Comparison of ENCODE assay signal across 12 cellular contexts in the genomic region with DNA sequence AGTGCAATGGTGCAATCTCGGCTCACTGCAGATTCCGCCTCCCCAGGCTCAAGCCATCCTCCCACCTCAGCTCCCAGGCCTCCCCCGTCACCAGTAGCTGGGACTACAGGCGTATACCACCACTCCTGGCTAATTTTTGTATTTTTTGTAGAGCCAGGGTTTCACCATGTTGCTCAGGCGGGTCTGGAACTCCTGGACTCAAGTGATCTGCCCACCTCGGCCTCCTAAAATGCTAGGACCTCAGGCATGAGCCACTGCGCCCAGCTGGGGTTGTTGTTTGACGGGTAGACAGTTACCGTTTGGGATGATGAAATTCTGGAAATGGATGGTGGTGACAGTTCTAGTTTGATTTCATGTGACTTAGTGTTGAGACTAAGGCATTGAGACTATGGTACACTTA. TPM values are rescaled to one million over a fixed set of nuclear protein-coding genes. Genes with fewer than 3 reads are reported as not detected.
"Had no signal": no experiment of that assay in that cellular context is flagged by ENCODE, and none has a peak within 500 bp of the region (broad histone marks: within the 10 kb centered on the region; RNA-seq: fewer than 3 reads in every experiment).

No MANE protein-coding gene starts in this region.

- H3K9me3 ChIP-seq: esophagus muscularis mucosa, ovary had no signal

- DNase-seq: activated CD8-positive, alpha-beta T cell treated with anti-CD3 and anti-CD28 coated beads for 36 hours; activated naive CD8-positive, alpha-beta T cell treated with anti-CD3 and anti-CD28 coated beads for 36 hours; mesendoderm; stimulated activated CD4-positive, alpha-beta T cell treated with anti-CD3 and anti-CD28 coated beads, Interleukin-4, amount 100 ng/mL, for 4 hours; stimulated activated naive CD8-positive, alpha-beta T cell treated with anti-CD3 and anti-CD28 coated beads, Interleukin-15, amount 100 ng/mL, for 72 hours; T-helper 9 cell had no signal

- H3K4me1 ChIP-seq: neural progenitor cell had no signal

- H3K4me1 Mint-ChIP-seq: neural progenitor cell; stimulated activated naive CD8-positive, alpha-beta T cell treated with anti-CD3 and anti-CD28 coated beads, Interleukin-15, amount 100 ng/mL, for 72 hours had no signal

- H3K27ac ChIP-seq: left lung, neural progenitor cell, ovary had no signal

- H3K27me3 Mint-ChIP-seq: activated CD8-positive, alpha-beta T cell treated with anti-CD3 and anti-CD28 coated beads for 36 hours; activated naive CD8-positive, alpha-beta T cell treated with anti-CD3 and anti-CD28 coated beads for 36 hours had no signal

- H3K4me3 ChIP-seq: esophagus muscularis mucosa, left lung, neural progenitor cell, ovary had no signal

- H3K4me3 Mint-ChIP-seq: activated CD8-positive, alpha-beta T cell treated with anti-CD3 and anti-CD28 coated beads for 36 hours; activated naive CD8-positive, alpha-beta T cell treated with anti-CD3 and anti-CD28 coated beads for 36 hours; neural progenitor cell; stimulated activated naive CD8-positive, alpha-beta T cell treated with anti-CD3 and anti-CD28 coated beads, Interleukin-15, amount 100 ng/mL, for 72 hours had no signal

- ATAC-seq: activated CD8-positive, alpha-beta T cell treated with anti-CD3 and anti-CD28 coated beads for 36 hours; left lung; stimulated activated naive CD8-positive, alpha-beta T cell treated with anti-CD3 and anti-CD28 coated beads, Interleukin-15, amount 100 ng/mL, for 72 hours had no signal

- H3K36me3 Mint-ChIP-seq: neural progenitor cell had no signal

- H3K4me2 ChIP-seq: neural progenitor cell had no signal

- H3K36me3 ChIP-seq: esophagus muscularis mucosa, left lung, ovary had no signal

- H2AFZ ChIP-seq: neural progenitor cell had no signal

- H3K9ac ChIP-seq: neural progenitor cell had no signal

- H3K27me3 ChIP-seq: esophagus muscularis mucosa, left lung, neural progenitor cell, ovary had no signal

- H3K27ac Mint-ChIP-seq: activated CD8-positive, alpha-beta T cell treated with anti-CD3 and anti-CD28 coated beads for 36 hours; activated naive CD8-positive, alpha-beta T cell treated with anti-CD3 and anti-CD28 coated beads for 36 hours; neural progenitor cell; stimulated activated naive CD8-positive, alpha-beta T cell treated with anti-CD3 and anti-CD28 coated beads, Interleukin-15, amount 100 ng/mL, for 72 hours had no signal

RNA-seq across cellular contexts. Expression of gene CALML3, which starts 15.3 kb away (rescaled TPM):
- total RNA-seq: activated CD8-positive, alpha-beta T cell treated with anti-CD3 and anti-CD28 coated beads for 36 hours; activated naive CD8-positive, alpha-beta T cell treated with anti-CD3 and anti-CD28 coated beads for 36 hours; esophagus muscularis mucosa; fibroblast of villous mesenchyme; left lung had no signal

RNA-seq across cellular contexts. Expression of gene CALML5, which starts 40.7 kb away (rescaled TPM):
- total RNA-seq: activated CD8-positive, alpha-beta T cell treated with anti-CD3 and anti-CD28 coated beads for 36 hours; activated naive CD8-positive, alpha-beta T cell treated with anti-CD3 and anti-CD28 coated beads for 36 hours; cerebellum; esophagus muscularis mucosa; fibroblast of villous mesenchyme; left lung had no signal
- polyA plus RNA-seq: ovary had no signal
